In the genomic region with DNA sequence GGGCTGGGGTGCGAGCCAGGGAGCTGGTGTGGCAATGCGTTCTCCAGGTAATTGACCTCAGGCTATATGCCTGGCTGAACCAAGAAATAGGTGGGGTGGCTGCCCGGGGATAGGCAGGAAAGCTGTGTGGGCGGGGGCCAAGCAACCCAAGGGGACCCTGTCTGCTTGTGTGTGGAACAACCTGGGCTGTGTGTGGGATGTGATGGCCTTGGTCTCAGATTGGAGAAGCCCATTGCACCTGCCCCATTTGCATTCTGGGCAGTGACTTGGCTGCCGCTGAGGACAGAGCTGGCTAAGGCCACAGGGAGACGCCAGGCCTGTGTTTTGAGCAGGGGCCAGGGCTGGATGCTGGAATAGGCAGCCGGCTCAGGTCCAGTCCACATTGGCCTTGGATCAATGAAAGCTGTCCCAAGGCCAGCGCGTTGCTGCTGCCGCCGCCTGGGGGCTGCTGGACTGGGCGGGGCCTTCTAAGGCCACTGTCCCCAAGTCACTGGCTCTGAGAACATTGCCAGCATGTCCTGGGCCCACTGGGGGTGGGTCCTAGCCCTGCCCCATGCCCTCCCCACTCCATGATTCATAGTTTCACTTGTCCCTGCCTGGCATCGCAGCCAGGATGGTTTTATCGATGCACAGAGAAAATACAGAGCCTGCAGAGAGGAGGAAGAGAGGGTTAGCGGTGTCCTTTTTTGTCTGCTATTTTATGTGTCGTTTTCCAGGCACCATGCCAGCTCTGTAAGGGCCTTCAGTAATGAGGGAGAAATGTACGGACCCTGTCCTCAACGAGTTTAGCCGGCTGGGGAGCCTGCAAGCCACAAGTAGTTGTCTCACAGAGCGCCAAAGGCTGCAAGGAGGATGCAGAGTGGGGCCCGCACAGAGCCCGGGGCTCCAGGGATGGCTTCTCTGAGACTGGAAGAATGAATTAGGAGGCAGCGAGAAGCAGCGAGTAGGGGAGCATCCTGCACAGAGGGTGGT, we compare ENCODE assay signal across 9 cellular contexts. TPM values are rescaled to one million over a fixed set of nuclear protein-coding genes. Genes with fewer than 3 reads are reported as not detected.
DNase-seq lines count a peak whose midpoint lies in the region; ATAC-seq and TF ChIP-seq lines count a peak whose summit lies in the region.
"Had no signal": no experiment of that assay in that cellular context is flagged by ENCODE, and none has a peak within 500 bp of the region (broad histone marks: within the 10 kb centered on the region; RNA-seq: fewer than 3 reads in every experiment).

No MANE protein-coding gene starts in this region.

- peak overlapping the region in 1 of 2 donors; percentile 32 for H3K27ac ChIP-seq in ovary

- no peak overlapping the region for H3K4me3 ChIP-seq in ovary

- DNase-seq in COR-L47 (lab: John Stamatoyannopoulos, UW) (peak; percentile 16), RPMI7951 (ENCODE audit: low read depth) (peak; percentile 60), head of caudate nucleus (peak; percentile 69 to 96 (median 87)), ovary (peak; percentile 71 to 86 (median 82)), OCI-M2 (lab: John Stamatoyannopoulos, UW; ENCODE audit: unreplicated experiment) (no peak)
- no peak for DNase-seq in stimulated activated effector memory CD8-positive, alpha-beta T cell treated with anti-CD3 and anti-CD28 coated beads, Interleukin-12 subunit alpha, Interleukin-12 subunit beta, amount 100 ng/mL, for 72 hours (ENCODE audit: low spot score in 2 of 2)
- DNase-seq: activated CD8-positive, alpha-beta T cell treated with anti-CD3 and anti-CD28 coated beads, Interleukin-2, amount 10 ng/mL, durations not matched to agents 7 days and 5 days had no signal

- H3K27me3 ChIP-seq in ovary = no peaks in the 10 kb centered on the region

- ATAC-seq in HG02981 (IDR thresholded peaks at IDR 0.05; ENCODE audit: unreplicated experiment) (no peak), GM21423 (IDR thresholded peaks at IDR 0.05; ENCODE audit: unreplicated experiment) (no peak)
- no peak for ATAC-seq in stimulated activated effector memory CD8-positive, alpha-beta T cell treated with anti-CD3 and anti-CD28 coated beads, Interleukin-12 subunit alpha, Interleukin-12 subunit beta, amount 100 ng/mL, for 72 hours
- ATAC-seq: activated CD8-positive, alpha-beta T cell treated with anti-CD3 and anti-CD28 coated beads, Interleukin-2, amount 10 ng/mL, durations not matched to agents 7 days and 5 days had no signal

- no peak overlapping the region for H3K4me3 Mint-ChIP-seq in stimulated activated effector memory CD8-positive, alpha-beta T cell treated with anti-CD3 and anti-CD28 coated beads, Interleukin-12 subunit alpha, Interleukin-12 subunit beta, amount 100 ng/mL, for 72 hours
- H3K4me3 Mint-ChIP-seq: activated CD8-positive, alpha-beta T cell treated with anti-CD3 and anti-CD28 coated beads, Interleukin-2, amount 10 ng/mL, durations not matched to agents 7 days and 5 days had no signal

- H3K9me3 Mint-ChIP-seq in stimulated activated effector memory CD8-positive, alpha-beta T cell treated with anti-CD3 and anti-CD28 coated beads, Interleukin-12 subunit alpha, Interleukin-12 subunit beta, amount 100 ng/mL, for 72 hours = no peaks in the 10 kb centered on the region

- H3K4me1 Mint-ChIP-seq in stimulated activated effector memory CD8-positive, alpha-beta T cell treated with anti-CD3 and anti-CD28 coated beads, Interleukin-12 subunit alpha, Interleukin-12 subunit beta, amount 100 ng/mL, for 72 hours = peaks cover 17% of the 10 kb centered on the region

- no peak for TF ChIP-seq EP300 in ovary (IDR thresholded peaks at IDR 0.05)

- peaks cover 9% of the 10 kb centered on the region for H3K4me1 ChIP-seq in ovary (ENCODE audit: insufficient read depth)

- no peaks in the 10 kb centered on the region for H3K9me3 ChIP-seq in ovary

- no peak overlapping the region for H3K27ac Mint-ChIP-seq in stimulated activated effector memory CD8-positive, alpha-beta T cell treated with anti-CD3 and anti-CD28 coated beads, Interleukin-12 subunit alpha, Interleukin-12 subunit beta, amount 100 ng/mL, for 72 hours
- H3K27ac Mint-ChIP-seq: activated CD8-positive, alpha-beta T cell treated with anti-CD3 and anti-CD28 coated beads, Interleukin-2, amount 10 ng/mL, durations not matched to agents 7 days and 5 days had no signal

- H3K36me3 Mint-ChIP-seq in stimulated activated effector memory CD8-positive, alpha-beta T cell treated with anti-CD3 and anti-CD28 coated beads, Interleukin-12 subunit alpha, Interleukin-12 subunit beta, amount 100 ng/mL, for 72 hours = no peaks in the 10 kb centered on the region

- intact Hi-C loops in head of caudate nucleus (cut with DNase I) (no loop called here), ovary (cut with DNase I) (no loop called here)

- no peak for TF ChIP-seq POLR2A in ovary (IDR thresholded peaks at IDR 0.05)

- TF ChIP-seq CTCF in ovary (IDR thresholded peaks at IDR 0.05) = no peak

- H3K36me3 ChIP-seq in ovary = no peaks in the 10 kb centered on the region

- 26 to 31% (median 28%) methylated on average over 24 of the region's 24 CpGs for WGBS in ovary, 3 donors

RNA-seq across cellular contexts. Expression of a gene that starts 43.9 kb away (rescaled TPM):
- 13.6 and 14.2 TPM in 2 replicates for total RNA-seq in RPMI7951 (2014; rRNA removed; shearing (Covaris generic))
- total RNA-seq in ovary = 10 to 100 TPM in 6 of 7 donors, 1 to 10 TPM in 1; 3.3 to 72.1 (median 17.4) TPM
- 1 to 10 TPM; 2.5 to 6.8 TPM for polyA plus RNA-seq in ovary

Comparison
In these comparisons a context has a peak if more than half of its experiments do, and no peak if none do; other contexts are left out.
1. DNase-seq: peak in COR-L47 (single experiment), RPMI7951 (single experiment), head of caudate nucleus (42 of 42) and ovary (5 of 5); none in OCI-M2 (single experiment) and stimulated activated effector memory CD8-positive, alpha-beta T cell treated with anti-CD3 and anti-CD28 coated beads, Interleukin-12 subunit alpha, Interleukin-12 subunit beta, amount 100 ng/mL, for 72 hours (0 of 2).